1 cellular context compared by ENCODE assay signal in genomic region chr11:8603696-8604077, GRCh38.
TF ChIP-seq lines count a peak whose summit lies in the region.

No MANE protein-coding gene starts in this region.

TF ChIP-seq in HCT116, 20 proteins besides CTCF, POLR2A, EP300 and RAD21 (continued from another document):
- TF ChIP-seq MAX (IDR thresholded peaks at IDR 0.05) (no peak; the same call in 1 of the 2 replicates), EZH2phosphoT487 (IDR thresholded peaks at IDR 0.05; ENCODE audit: borderline replicate concordance) (no peak), CBX3 (IDR thresholded peaks at IDR 0.05; ENCODE audit: low read depth) (no peak), CEBPB (IDR thresholded peaks at IDR 0.05; ENCODE audit: low read depth) (no peak)
